In the genomic region with DNA sequence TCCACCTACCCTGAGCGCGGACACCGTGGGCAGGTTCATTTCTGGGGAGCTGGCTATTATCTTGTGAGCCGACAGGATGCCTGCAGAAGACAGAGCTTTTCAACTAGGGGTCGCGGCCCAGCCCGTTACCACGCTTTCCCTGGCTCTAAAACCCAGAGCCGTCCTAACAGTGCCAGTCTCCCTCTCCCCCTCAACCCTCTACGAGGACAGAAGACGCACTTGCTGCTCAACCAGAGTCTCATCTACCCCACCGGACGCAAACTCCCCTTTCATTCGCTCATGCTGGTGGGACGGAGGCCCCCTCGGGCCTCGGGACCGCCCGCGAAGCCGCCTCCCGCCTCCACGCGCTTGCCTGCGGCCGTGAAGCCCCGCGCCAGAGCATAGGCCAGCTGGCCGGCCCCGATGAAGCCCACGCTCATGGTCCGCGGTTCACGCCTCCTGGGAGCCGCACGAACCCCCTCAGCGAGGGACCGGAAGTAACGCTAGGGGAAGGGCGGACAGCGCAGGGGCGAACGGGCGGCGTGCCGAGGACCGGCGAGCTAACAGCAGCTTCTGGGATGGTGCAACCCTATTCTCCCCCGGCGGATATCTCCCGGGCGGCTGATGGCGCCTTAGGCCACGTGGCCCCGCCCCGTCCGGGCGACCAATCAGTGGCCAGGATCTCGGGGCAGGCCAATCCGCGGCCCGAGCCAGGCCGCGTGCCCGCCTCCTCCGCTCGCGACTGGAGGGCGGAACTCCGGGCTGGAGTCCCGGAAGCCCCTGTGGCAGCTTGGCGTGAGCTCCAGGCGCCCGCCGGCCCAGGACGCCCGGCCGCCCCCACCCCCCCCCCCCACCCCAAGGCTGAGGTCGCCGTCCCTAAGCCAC, we compare ENCODE assay signal across 8 cellular contexts.
DNase-seq lines count a peak whose midpoint lies in the region; TF ChIP-seq lines count a peak whose summit lies in the region.

Gene PYCR2, minus strand, starts transcription at position 559 of the 864 bp plus-strand sequence. Its CDS starts 140 bp downstream, at position 419.

- peaks cover 13% of the 10 kb centered on the region; the same call in 1 of the 2 replicates for H3F3A ChIP-seq in MM.1S (ENCODE audit: insufficient read depth, low read length)

- peak within 1 kb of the TSS; percentile 96 for H3K4me3 ChIP-seq in HAP-1
- peak within 1 kb of the TSS; percentile 98 for H3K4me3 ChIP-seq in MM.1S (ENCODE audit: low read length)
- H3K4me3 ChIP-seq in foreskin fibroblast (ENCODE audit: low read depth in 1 of 2, low read length in 2 of 2) = peak within 1 kb of the TSS; percentile 95
- H3K4me3 ChIP-seq in neuron (ENCODE audit: low read length) = peak within 1 kb of the TSS; percentile 87
- H3K4me3 ChIP-seq in subcutaneous abdominal adipose tissue (ENCODE audit: low read depth in 1 of 5, low read length in 5 of 5) = peak within 1 kb of the TSS; percentile 78 to 95 (median 94)

- H3K27me3 ChIP-seq in HAP-1 (ENCODE audit: low read depth) = no peaks in the 10 kb centered on the region
- no peaks in the 10 kb centered on the region for H3K27me3 ChIP-seq in MM.1S (replicated peaks; ENCODE audit: insufficient read depth, low read length)
- H3K27me3 ChIP-seq in neuron (ENCODE audit: insufficient read depth, low read length) = no peaks in the 10 kb centered on the region
- no peaks in the 10 kb centered on the region for H3K27me3 ChIP-seq in subcutaneous abdominal adipose tissue (ENCODE audit: control insufficient read depth in 5 of 5, insufficient read depth in 4 of 5, low read length in 5 of 5)

- H3K79me2 ChIP-seq in MM.1S (ENCODE audit: low read length) = peaks cover 38% of the 10 kb centered on the region

- H2AFZ ChIP-seq in MM.1S (ENCODE audit: low read length) (peak within 1 kb of the TSS; percentile 93), neuron (ENCODE audit: low read depth, low read length) (peak within 1 kb of the TSS; percentile 80)

- TF ChIP-seq CTCF in MM.1S (IDR thresholded peaks at IDR 0.05; ENCODE audit: low read length) = no peak
- no peak for TF ChIP-seq CTCF in foreskin fibroblast (IDR thresholded peaks at IDR 0.05; ENCODE audit: low read depth, low read length)

- peak within 1 kb of the TSS; percentile 90 for H3K4me2 ChIP-seq in MM.1S (ENCODE audit: low read depth, low read length)

- H3K27ac ChIP-seq in MM.1S (ENCODE audit: low read length) (peak within 1 kb of the TSS; percentile 83), subcutaneous abdominal adipose tissue (ENCODE audit: low read depth, low read length) (peak within 1 kb of the TSS; percentile 89)

- H3K9ac ChIP-seq in ES-I3 (ENCODE audit: low read depth, low read length) (peak within 1 kb of the TSS; percentile 100), MM.1S (ENCODE audit: low read length) (peak within 1 kb of the TSS; percentile 97), subcutaneous abdominal adipose tissue (ENCODE audit: low read length in 5 of 5) (peak within 1 kb of the TSS; percentile 80 to 97 (median 93))

- peaks cover 18% of the 10 kb centered on the region for H3K36me3 ChIP-seq in ES-I3 (ENCODE audit: insufficient read depth, low read length)
- H3K36me3 ChIP-seq in HAP-1 (replicated peaks) = peaks cover 40% of the 10 kb centered on the region
- peaks cover 3% of the 10 kb centered on the region; the same call in 1 of the 2 replicates for H3K36me3 ChIP-seq in MM.1S (replicated peaks; ENCODE audit: insufficient read depth, low read length)
- H3K36me3 ChIP-seq in neuron (ENCODE audit: insufficient read depth, low read length) = peaks cover 33% of the 10 kb centered on the region
- peaks cover 0 to 20% (median 15%) of the 10 kb centered on the region in 5 donors for H3K36me3 ChIP-seq in subcutaneous abdominal adipose tissue (ENCODE audit: control insufficient read depth in 5 of 5, insufficient read depth in 5 of 5, low read length in 5 of 5)

- DNase-seq in HAP-1 (ENCODE audit: low spot score in 2 of 2) = peak; percentile 94 to 96
- peak; percentile 99 for DNase-seq in MM.1S
- DNase-seq in SIG-M5 (lab: John Stamatoyannopoulos, UW) = peak; percentile 86
- DNase-seq in activated gamma-delta T cell (lab: John Stamatoyannopoulos, UW) = peak; percentile 93
- peak; percentile 97 to 99 for DNase-seq in foreskin fibroblast

- H3K9me2 ChIP-seq in MM.1S (replicated peaks; ENCODE audit: insufficient read depth, low read length) = no peaks in the 10 kb centered on the region

- H3K4me1 ChIP-seq in ES-I3 (ENCODE audit: insufficient read depth, low read length) = peaks cover 6% of the 10 kb centered on the region; the same call in 1 of the 2 replicates
- peaks cover 6% of the 10 kb centered on the region; the same call in 1 of the 2 replicates for H3K4me1 ChIP-seq in HAP-1
- peaks cover 15% of the 10 kb centered on the region for H3K4me1 ChIP-seq in MM.1S (ENCODE audit: low read length)
- peaks cover 9% of the 10 kb centered on the region for H3K4me1 ChIP-seq in neuron (ENCODE audit: insufficient read depth, low read length)
- H3K4me1 ChIP-seq in subcutaneous abdominal adipose tissue (ENCODE audit: control insufficient read depth in 5 of 5, insufficient read depth in 5 of 5, low read length in 5 of 5) = peaks cover 5 to 35% (median 28%) of the 10 kb centered on the region in 5 donors

- H4K20me1 ChIP-seq in MM.1S (ENCODE audit: insufficient read depth, low read length) = no peaks in the 10 kb centered on the region

- in situ Hi-C loops in HAP-1 (cut with MboI; ENCODE audit: low sequenced_read_pairs) = no loop called here

- H3K9me3 ChIP-seq in ES-I3 (ENCODE audit: control insufficient read depth, insufficient read depth, low read length) = no peaks in the 10 kb centered on the region
- H3K9me3 ChIP-seq in HAP-1 = no peaks in the 10 kb centered on the region
- H3K9me3 ChIP-seq in MM.1S (replicated peaks; ENCODE audit: insufficient read depth, low read length) = no peaks in the 10 kb centered on the region
- no peaks in the 10 kb centered on the region for H3K9me3 ChIP-seq in neuron (ENCODE audit: low read length)
- no peaks in the 10 kb centered on the region for H3K9me3 ChIP-seq in subcutaneous abdominal adipose tissue (ENCODE audit: control insufficient read depth in 5 of 5, low read length in 5 of 5)

Comparison
In these comparisons a context has a peak if more than half of its experiments do, and no peak if none do; other contexts are left out.
1. Peak in every context shown above with its lines: DNase-seq, H3K4me3 ChIP-seq and H3K27ac ChIP-seq.